Comparison of ENCODE assay signal across 1 cellular context in the genomic region with DNA sequence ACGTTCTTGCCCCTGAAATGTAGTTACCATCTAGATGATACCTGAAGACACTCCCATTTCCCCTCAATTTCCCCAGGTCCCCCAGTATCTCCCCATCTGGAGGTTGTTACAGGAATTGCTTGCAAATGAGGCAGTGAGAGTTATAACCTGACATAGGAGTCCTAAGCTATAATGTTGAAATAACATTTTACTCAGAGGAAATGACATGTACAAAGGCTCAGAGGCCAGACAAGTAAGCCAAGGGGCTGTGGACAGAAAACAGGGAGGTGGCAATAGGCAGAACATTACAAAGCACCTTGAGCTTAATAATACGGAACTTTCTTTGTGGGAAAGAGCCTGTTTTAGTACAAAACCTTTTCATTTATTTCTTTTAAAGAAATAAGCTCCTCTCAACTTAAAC.
TF ChIP-seq lines count a peak whose summit lies in the region.

No MANE protein-coding gene starts in this region.

TF ChIP-seq in HCT116, 20 proteins besides CTCF, POLR2A, EP300 and RAD21 (continued from another document):
- TF ChIP-seq ZBTB33 (IDR thresholded peaks at IDR 0.05; ENCODE audit: extremely low read depth, insufficient replicate concordance, low read length): no peak
- TF ChIP-seq ATF3 (IDR thresholded peaks at IDR 0.05): no peak
- TF ChIP-seq POLR2AphosphoS5 (IDR thresholded peaks at IDR 0.05; ENCODE audit: low read depth, low read length): no peak
- TF ChIP-seq SRF (IDR thresholded peaks at IDR 0.05; ENCODE audit: low read depth): no peak
- no peak for TF ChIP-seq FOSL1 (IDR thresholded peaks at IDR 0.05; ENCODE audit: low read depth)
